27 cellular contexts compared by ENCODE assay signal in the genomic region with DNA sequence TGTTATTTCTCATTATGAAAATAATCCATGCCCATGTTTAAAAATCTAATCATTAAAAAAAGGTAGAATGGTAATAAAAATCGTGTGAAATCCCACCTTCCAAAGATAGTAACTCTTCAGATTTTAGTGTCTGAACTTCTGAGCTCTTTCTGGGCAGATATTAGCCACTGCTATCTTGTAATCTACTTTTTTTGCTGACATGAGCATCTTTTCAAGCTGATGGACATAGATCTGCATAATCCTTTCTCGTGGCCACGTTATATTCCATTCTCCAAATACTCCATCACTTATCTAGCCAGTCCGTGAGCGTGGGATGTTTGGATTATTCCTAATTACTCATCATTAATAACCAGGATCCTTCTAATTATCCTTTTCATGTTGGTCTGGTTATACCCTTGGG.
"Had no signal": no experiment of that assay in that cellular context is flagged by ENCODE, and none has a peak within 500 bp of the region (broad histone marks: within the 10 kb centered on the region; RNA-seq: fewer than 3 reads in every experiment).

No MANE protein-coding gene starts in this region.

- FAIRE-seq: islet of Langerhans, kidney, pancreas had no signal

- DNase-seq: head of caudate nucleus; hippocampal formation; immature natural killer cell; kidney; mammary epithelial cell; mesenchymal stem cell; naive thymus-derived CD4-positive, alpha-beta T cell; pancreas; retina; stimulated activated CD4-positive, alpha-beta T cell treated with anti-CD3 and anti-CD28 coated beads, Interleukin-12 subunit alpha, Interleukin-12 subunit beta, amount 100 ng/mL, for 4 hours; stimulated activated CD4-positive, alpha-beta T cell treated with anti-CD3 and anti-CD28 coated beads, Interleukin-15, amount 100 ng/mL, for 24 hours; stimulated activated CD4-positive, alpha-beta T cell treated with anti-CD3 and anti-CD28 coated beads, Interleukin-2, amount 100 ng/mL, for 24 hours; stimulated activated CD4-positive, alpha-beta T cell treated with anti-CD3 and anti-CD28 coated beads, Interleukin-4, amount 100 ng/mL, for 1 hour; stimulated activated naive B cell treated with anti-CD40 and anti-IgM and Interleukin-4, amounts not matched to agents 10 μg/mL and 1 μg/mL and 100 μg/mL, for 72 hours; stimulated activated naive CD8-positive, alpha-beta T cell treated with anti-CD3 and anti-CD28 coated beads, Interleukin-15, Interleukin-2, amounts not matched to agents 100 U/mL and 50 U/mL, for 24 hours; stomach; testis; transverse colon; upper lobe of left lung had no signal

- H3K27ac ChIP-seq: lower lobe of right lung, pancreas, prostate gland, skin epidermis, stomach, testis, thyroid gland, transverse colon, upper lobe of left lung, vagina had no signal

- H3K36me3 ChIP-seq: lower lobe of right lung, pancreas, prostate gland, stomach, thyroid gland, transverse colon, upper lobe of left lung, vagina had no signal

- H3K9me3 ChIP-seq: lower lobe of right lung, pancreas, prostate gland, stomach, testis, thyroid gland, transverse colon, upper lobe of left lung, vagina had no signal

- H3K4me1 ChIP-seq: lower lobe of right lung, pancreas, prostate gland, stomach, testis, transverse colon, upper lobe of left lung, vagina had no signal

- ATAC-seq: lower lobe of right lung; naive thymus-derived CD4-positive, alpha-beta T cell; natural killer cell treated with Interleukin-12 subunit alpha and Interleukin-12 subunit beta and Interleukin-15 and Interleukin-18, amount 100 ng/mL, for 72 hours; pancreas; sciatic nerve; stimulated activated naive B cell treated with anti-CD40 and anti-IgM and Interleukin-4, amounts not matched to agents 10 μg/mL and 1 μg/mL and 100 μg/mL, for 72 hours; stimulated activated naive CD8-positive, alpha-beta T cell treated with anti-CD3 and anti-CD28 coated beads, Interleukin-15, Interleukin-2, amounts not matched to agents 100 U/mL and 50 U/mL, for 24 hours had no signal

- H3K27me3 ChIP-seq: pancreas, testis, thyroid gland, transverse colon, upper lobe of left lung, vagina had no signal

- H3K4me3 ChIP-seq: lower lobe of right lung, pancreas, prostate gland, skin epidermis, stomach, testis, thyroid gland, transverse colon, upper lobe of left lung, vagina had no signal
